Comparison of ENCODE assay signal across 22 cellular contexts in the genomic region with DNA sequence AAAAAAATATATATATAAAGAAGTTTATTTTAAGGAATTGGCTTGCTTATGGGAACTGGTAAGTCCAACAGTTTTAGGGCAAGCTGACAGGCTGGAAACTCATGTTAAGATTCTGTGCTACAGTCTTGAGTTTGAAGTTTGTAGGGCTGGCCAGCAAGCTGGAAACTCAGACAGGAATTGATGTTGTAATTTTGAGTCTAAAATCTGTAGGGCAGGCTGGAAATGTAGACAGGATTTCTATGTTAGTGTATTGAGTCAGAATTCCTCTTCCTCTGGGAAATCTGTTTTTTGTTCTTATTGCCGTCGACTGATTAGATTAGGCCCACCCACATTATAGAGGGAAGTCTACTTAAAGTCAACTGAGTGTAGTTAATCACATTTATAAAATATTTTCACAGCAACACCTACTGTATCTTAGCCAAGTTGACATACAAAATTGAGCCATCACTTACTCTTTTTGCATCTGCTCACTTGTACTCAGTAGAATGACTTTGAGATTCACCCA.
"Had no signal": no experiment of that assay in that cellular context is flagged by ENCODE, and none has a peak within 500 bp of the region (broad histone marks: within the 10 kb centered on the region; RNA-seq: fewer than 3 reads in every experiment).

No MANE protein-coding gene starts in this region.

- DNase-seq: dermis blood vessel endothelial cell; dorsolateral prefrontal cortex; effector CD4-positive, alpha-beta T cell; effector memory CD4-positive, alpha-beta T cell; foreskin keratinocyte; heart left ventricle; hypothalamus; immature natural killer cell; islet precursor cell; kidney; kidney glomerular epithelial cell; left lung; left ventricle myocardium superior; lower lobe of right lung; mesendoderm; midbrain; naive thymus-derived CD4-positive, alpha-beta T cell; natural killer cell had no signal

- H3K9me3 ChIP-seq: esophagus muscularis mucosa, gastroesophageal sphincter, heart left ventricle, left lung, lower lobe of right lung had no signal

- H3K27ac ChIP-seq: coronary artery, esophagus muscularis mucosa, foreskin keratinocyte, gastroesophageal sphincter, heart left ventricle, hepatocyte, left lung, lower lobe of right lung had no signal

- ATAC-seq: foreskin keratinocyte; gastroesophageal sphincter; left lung; left ventricle myocardium superior; lower lobe of right lung; naive thymus-derived CD4-positive, alpha-beta T cell; natural killer cell had no signal

- H3K4me2 ChIP-seq: hepatocyte had no signal

- H2AFZ ChIP-seq: hepatocyte had no signal

- H3K4me1 ChIP-seq: lower lobe of right lung had no signal

- H3K27me3 ChIP-seq: dorsolateral prefrontal cortex, esophagus muscularis mucosa, foreskin keratinocyte, gastroesophageal sphincter, heart left ventricle, hepatocyte, left lung had no signal

- H3K36me3 ChIP-seq: esophagus muscularis mucosa, gastroesophageal sphincter, heart left ventricle, left lung, lower lobe of right lung had no signal

- H3K4me3 ChIP-seq: coronary artery, dorsolateral prefrontal cortex, esophagus muscularis mucosa, gastroesophageal sphincter, heart left ventricle, hepatocyte, left lung, lower lobe of right lung had no signal
